Comparison of ENCODE assay signal across 37 cellular contexts in the genomic region with DNA sequence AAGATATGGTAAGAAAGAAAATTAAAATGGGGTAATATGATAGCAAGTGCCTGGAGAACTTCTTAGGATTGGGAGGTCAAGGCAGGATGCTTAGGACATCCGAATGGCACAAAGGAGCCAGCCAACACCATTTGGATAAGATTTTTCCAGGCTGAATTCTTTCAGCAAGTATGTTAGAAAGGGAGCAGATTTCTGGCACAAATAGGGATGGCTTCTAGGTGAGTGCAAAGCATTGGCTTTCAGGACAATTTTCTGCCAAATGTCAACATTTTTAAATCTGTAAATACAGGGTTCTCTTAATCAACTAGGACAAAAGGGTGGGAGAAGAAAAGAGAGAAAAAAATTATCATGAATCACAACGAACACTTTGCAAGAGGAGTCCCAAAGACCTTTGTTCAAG.
"Had no signal": no experiment of that assay in that cellular context is flagged by ENCODE, and none has a peak within 500 bp of the region (broad histone marks: within the 10 kb centered on the region; RNA-seq: fewer than 3 reads in every experiment).

No MANE protein-coding gene starts in this region.

- H3K27ac Mint-ChIP-seq: activated CD4-positive, alpha-beta memory T cell treated with anti-CD3 and anti-CD28 coated beads, Interleukin-2, amount 10 ng/mL, durations not matched to agents 7 days and 5 days; activated CD4-positive, alpha-beta T cell treated with anti-CD3 and anti-CD28 coated beads for 36 hours; activated CD4-positive, alpha-beta T cell treated with anti-CD3 and anti-CD28 coated beads, Interleukin-2, amount 10 ng/mL, durations not matched to agents 7 days and 5 days; activated CD8-positive, alpha-beta memory T cell treated with anti-CD3 and anti-CD28 coated beads, Interleukin-2, amount 10 ng/mL, durations not matched to agents 7 days and 5 days; activated CD8-positive, alpha-beta T cell treated with anti-CD3 and anti-CD28 coated beads, Interleukin-2, amount 10 ng/mL, durations not matched to agents 7 days and 5 days; activated naive CD4-positive, alpha-beta T cell treated with anti-CD3 and anti-CD28 coated beads, Interleukin-2, amount 10 ng/mL, durations not matched to agents 7 days and 5 days; activated naive CD4-positive, alpha-beta T cell treated with anti-CD3 and anti-CD28 coated beads, Interleukin-2, amount 50 U/mL, for 24 hours; activated naive CD8-positive, alpha-beta T cell; activated naive CD8-positive, alpha-beta T cell treated with anti-CD3 and anti-CD28 coated beads, Interleukin-2, amount 10 ng/mL, durations not matched to agents 7 days and 5 days; activated naive CD8-positive, alpha-beta T cell treated with anti-CD3 and anti-CD28 coated beads, Interleukin-2, amount 50 U/mL, for 24 hours; activated T-cell treated with anti-CD3 and anti-CD28 coated beads, Interleukin-2, amount 50 U/mL, for 24 hours; activated T-helper 2 cell treated with anti-CD3 and anti-CD28 coated beads, Interferon-gamma antibody, Interleukin-2, Interleukin-4, amounts not matched to agents 10 μg/mL and 5 μg/mL and 100 μg/mL, durations not matched to agents 14 hours and 24 hours and 36 hours; brain; T-helper 1 cell treated with Interleukin-12 subunit alpha and Interleukin-12 subunit beta and Interleukin-4 antibody, amounts not matched to agents 30 μg/mL and 1 μg/mL, for 36 hours; T-helper 2 cell treated with Interferon-gamma antibody and Interleukin-4, amounts not matched to agents 5 μg/mL and 100 μg/mL, for 36 hours; WTC11 had no signal

- H3K36me3 Mint-ChIP-seq: activated CD8-positive, alpha-beta memory T cell treated with anti-CD3 and anti-CD28 coated beads, Interleukin-2, amount 10 ng/mL, durations not matched to agents 7 days and 5 days; activated naive CD4-positive, alpha-beta T cell treated with anti-CD3 and anti-CD28 coated beads, Interleukin-2, amount 10 ng/mL, durations not matched to agents 7 days and 5 days; activated naive CD4-positive, alpha-beta T cell treated with anti-CD3 and anti-CD28 coated beads, Interleukin-2, amount 50 U/mL, for 24 hours; activated naive CD8-positive, alpha-beta T cell; activated naive CD8-positive, alpha-beta T cell treated with anti-CD3 and anti-CD28 coated beads, Interleukin-2, amount 10 ng/mL, durations not matched to agents 7 days and 5 days; brain; WTC11 had no signal

- H3K4me3 Mint-ChIP-seq: activated CD4-positive, alpha-beta memory T cell treated with anti-CD3 and anti-CD28 coated beads, Interleukin-2, amount 10 ng/mL, durations not matched to agents 7 days and 5 days; activated CD4-positive, alpha-beta T cell treated with anti-CD3 and anti-CD28 coated beads for 36 hours; activated CD4-positive, alpha-beta T cell treated with anti-CD3 and anti-CD28 coated beads, Interleukin-2, amount 10 ng/mL, durations not matched to agents 7 days and 5 days; activated CD8-positive, alpha-beta memory T cell treated with anti-CD3 and anti-CD28 coated beads, Interleukin-2, amount 10 ng/mL, durations not matched to agents 7 days and 5 days; activated CD8-positive, alpha-beta T cell treated with anti-CD3 and anti-CD28 coated beads, Interleukin-2, amount 10 ng/mL, durations not matched to agents 7 days and 5 days; activated naive CD4-positive, alpha-beta T cell treated with anti-CD3 and anti-CD28 coated beads, Interleukin-2, amount 10 ng/mL, durations not matched to agents 7 days and 5 days; activated naive CD4-positive, alpha-beta T cell treated with anti-CD3 and anti-CD28 coated beads, Interleukin-2, amount 50 U/mL, for 24 hours; activated naive CD8-positive, alpha-beta T cell; activated naive CD8-positive, alpha-beta T cell treated with anti-CD3 and anti-CD28 coated beads, Interleukin-2, amount 10 ng/mL, durations not matched to agents 7 days and 5 days; activated naive CD8-positive, alpha-beta T cell treated with anti-CD3 and anti-CD28 coated beads, Interleukin-2, amount 50 U/mL, for 24 hours; activated T-cell treated with anti-CD3 and anti-CD28 coated beads, Interleukin-2, amount 50 U/mL, for 24 hours; brain; central memory CD8-positive, alpha-beta T cell; T-helper 1 cell treated with Interleukin-12 subunit alpha and Interleukin-12 subunit beta and Interleukin-4 antibody, amounts not matched to agents 30 μg/mL and 1 μg/mL, for 36 hours; T-helper 2 cell treated with Interferon-gamma antibody and Interleukin-4, amounts not matched to agents 5 μg/mL and 100 μg/mL, for 36 hours; WTC11 had no signal

- H3K27me3 ChIP-seq: ascending aorta, cardiac muscle cell had no signal

- ATAC-seq: activated CD4-positive, alpha-beta T cell treated with anti-CD3 and anti-CD28 coated beads for 36 hours; activated CD4-positive, CD25-positive, alpha-beta regulatory T cell treated with anti-CD3 and anti-CD28 coated beads, Interleukin-2, amount 50 U/mL, for 24 hours; activated CD8-positive, alpha-beta memory T cell treated with anti-CD3 and anti-CD28 coated beads, Interleukin-2, amount 10 ng/mL, durations not matched to agents 7 days and 5 days; activated CD8-positive, alpha-beta T cell treated with anti-CD3 and anti-CD28 coated beads, Interleukin-2, amount 10 ng/mL, durations not matched to agents 7 days and 5 days; activated naive CD8-positive, alpha-beta T cell treated with anti-CD3 and anti-CD28 coated beads, Interleukin-2, amount 50 U/mL, for 24 hours; WTC11 had no signal

- H3K4me1 Mint-ChIP-seq: activated CD4-positive, alpha-beta memory T cell treated with anti-CD3 and anti-CD28 coated beads, Interleukin-2, amount 10 ng/mL, durations not matched to agents 7 days and 5 days; activated CD4-positive, alpha-beta T cell treated with anti-CD3 and anti-CD28 coated beads for 36 hours; activated CD4-positive, alpha-beta T cell treated with anti-CD3 and anti-CD28 coated beads, Interleukin-2, amount 10 ng/mL, durations not matched to agents 7 days and 5 days; activated CD8-positive, alpha-beta memory T cell treated with anti-CD3 and anti-CD28 coated beads, Interleukin-2, amount 10 ng/mL, durations not matched to agents 7 days and 5 days; activated naive CD4-positive, alpha-beta T cell treated with anti-CD3 and anti-CD28 coated beads, Interleukin-2, amount 10 ng/mL, durations not matched to agents 7 days and 5 days; activated naive CD4-positive, alpha-beta T cell treated with anti-CD3 and anti-CD28 coated beads, Interleukin-2, amount 50 U/mL, for 24 hours; activated naive CD8-positive, alpha-beta T cell treated with anti-CD3 and anti-CD28 coated beads, Interleukin-2, amount 10 ng/mL, durations not matched to agents 7 days and 5 days; activated naive CD8-positive, alpha-beta T cell treated with anti-CD3 and anti-CD28 coated beads, Interleukin-2, amount 50 U/mL, for 24 hours; central memory CD8-positive, alpha-beta T cell; WTC11 had no signal

- H3K36me3 ChIP-seq: ascending aorta, cardiac muscle cell, WERI-Rb-1 had no signal

- DNase-seq: activated CD4-positive, alpha-beta memory T cell treated with anti-CD3 and anti-CD28 coated beads, Interleukin-2, amount 10 ng/mL, durations not matched to agents 7 days and 5 days; activated CD4-positive, alpha-beta T cell treated with anti-CD3 and anti-CD28 coated beads for 1 hour; activated CD4-positive, alpha-beta T cell treated with anti-CD3 and anti-CD28 coated beads for 36 hours; activated CD4-positive, alpha-beta T cell treated with anti-CD3 and anti-CD28 coated beads for 48 hours; activated CD4-positive, alpha-beta T cell treated with anti-CD3 and anti-CD28 coated beads, Interleukin-2, amount 10 ng/mL, durations not matched to agents 7 days and 5 days; activated CD4-positive, alpha-beta T cell treated with anti-CD3 and anti-CD28 coated beads, Interleukin-2, amount 50 U/mL, for 48 hours; activated CD4-positive, CD25-positive, alpha-beta regulatory T cell; activated CD8-positive, alpha-beta memory T cell treated with anti-CD3 and anti-CD28 coated beads for 24 hours; activated CD8-positive, alpha-beta memory T cell treated with anti-CD3 and anti-CD28 coated beads, Interleukin-2, amount 10 ng/mL, durations not matched to agents 7 days and 5 days; activated CD8-positive, alpha-beta memory T cell treated with anti-CD3 and anti-CD28 coated beads, Interleukin-2, amount 50 U/mL, for 48 hours; activated CD8-positive, alpha-beta T cell treated with anti-CD3 and anti-CD28 coated beads, Interleukin-2, amount 10 ng/mL, durations not matched to agents 7 days and 5 days; activated effector memory CD4-positive, alpha-beta T cell treated with Interleukin-2 at 50 U/mL for 16 hours; activated gamma-delta T cell; activated naive CD4-positive, alpha-beta T cell treated with anti-CD3 and anti-CD28 coated beads, Interleukin-2, amount 10 ng/mL, durations not matched to agents 7 days and 5 days; activated naive CD4-positive, alpha-beta T cell treated with Interleukin-2 at 50 U/mL for 16 hours; activated naive CD8-positive, alpha-beta T cell treated with anti-CD3 and anti-CD28 coated beads, Interleukin-2, amount 10 ng/mL, durations not matched to agents 7 days and 5 days; activated naive CD8-positive, alpha-beta T cell treated with anti-CD3 and anti-CD28 coated beads, Interleukin-2, amount 50 U/mL, for 24 hours; activated T-cell treated with anti-CD3 and anti-CD28 coated beads, Interleukin-2, amount 50 U/mL, for 24 hours; activated T-cell treated with anti-CD3 and anti-CD28 coated beads, Interleukin-2, amount 50 U/mL, for 48 hours; amygdala; anterior cingulate cortex; caudate nucleus; T-helper 1 cell; T-helper 2 cell; T-helper 9 cell; WERI-Rb-1 had no signal

- H3K4me1 ChIP-seq: ascending aorta had no signal

- H3K27ac ChIP-seq: ascending aorta, cardiac muscle cell, WERI-Rb-1 had no signal

- H3K9me3 Mint-ChIP-seq: activated CD4-positive, alpha-beta memory T cell treated with anti-CD3 and anti-CD28 coated beads, Interleukin-2, amount 10 ng/mL, durations not matched to agents 7 days and 5 days; activated CD4-positive, alpha-beta T cell treated with anti-CD3 and anti-CD28 coated beads, Interleukin-2, amount 10 ng/mL, durations not matched to agents 7 days and 5 days; activated naive CD4-positive, alpha-beta T cell treated with anti-CD3 and anti-CD28 coated beads, Interleukin-2, amount 10 ng/mL, durations not matched to agents 7 days and 5 days; activated naive CD4-positive, alpha-beta T cell treated with anti-CD3 and anti-CD28 coated beads, Interleukin-2, amount 50 U/mL, for 24 hours; activated naive CD8-positive, alpha-beta T cell treated with anti-CD3 and anti-CD28 coated beads, Interleukin-2, amount 10 ng/mL, durations not matched to agents 7 days and 5 days; activated naive CD8-positive, alpha-beta T cell treated with anti-CD3 and anti-CD28 coated beads, Interleukin-2, amount 50 U/mL, for 24 hours; activated T-cell treated with anti-CD3 and anti-CD28 coated beads, Interleukin-2, amount 50 U/mL, for 24 hours; activated T-helper 2 cell treated with anti-CD3 and anti-CD28 coated beads, Interferon-gamma antibody, Interleukin-2, Interleukin-4, amounts not matched to agents 10 μg/mL and 5 μg/mL and 100 μg/mL, durations not matched to agents 14 hours and 24 hours and 36 hours; T-helper 2 cell treated with Interferon-gamma antibody and Interleukin-4, amounts not matched to agents 5 μg/mL and 100 μg/mL, for 36 hours had no signal

- H3K27me3 Mint-ChIP-seq: activated CD4-positive, alpha-beta memory T cell treated with anti-CD3 and anti-CD28 coated beads, Interleukin-2, amount 10 ng/mL, durations not matched to agents 7 days and 5 days; activated CD4-positive, alpha-beta T cell treated with anti-CD3 and anti-CD28 coated beads, Interleukin-2, amount 10 ng/mL, durations not matched to agents 7 days and 5 days; activated CD8-positive, alpha-beta memory T cell treated with anti-CD3 and anti-CD28 coated beads, Interleukin-2, amount 10 ng/mL, durations not matched to agents 7 days and 5 days; activated naive CD4-positive, alpha-beta T cell treated with anti-CD3 and anti-CD28 coated beads, Interleukin-2, amount 10 ng/mL, durations not matched to agents 7 days and 5 days; activated naive CD8-positive, alpha-beta T cell treated with anti-CD3 and anti-CD28 coated beads, Interleukin-2, amount 10 ng/mL, durations not matched to agents 7 days and 5 days; activated naive CD8-positive, alpha-beta T cell treated with anti-CD3 and anti-CD28 coated beads, Interleukin-2, amount 50 U/mL, for 24 hours; activated T-cell treated with anti-CD3 and anti-CD28 coated beads, Interleukin-2, amount 50 U/mL, for 24 hours; central memory CD8-positive, alpha-beta T cell had no signal

- H3K4me3 ChIP-seq: ascending aorta, cardiac muscle cell had no signal
